25 cellular contexts compared by ENCODE assay signal in genomic region chr4:169163495-169163894, GRCh38.
A peak's percentile ranks its signal among the peaks of the same experiment; 100 is the strongest.
DNase-seq lines count a peak whose midpoint lies in the region; ATAC-seq, FAIRE-seq and TF ChIP-seq lines count a peak whose summit lies in the region.
"Had no signal": no experiment of that assay in that cellular context is flagged by ENCODE, and none has a peak within 500 bp of the region (broad histone marks: within the 10 kb centered on the region; RNA-seq: fewer than 3 reads in every experiment).

No MANE protein-coding gene starts in this region.

- TF ChIP-seq CTCF in progenitor cell of endocrine pancreas (IDR thresholded peaks at IDR 0.05; ENCODE audit: unreplicated experiment) (no peak), upper lobe of left lung (IDR thresholded peaks at IDR 0.05) (no peak)

- peak overlapping the region; percentile 4 for H3K27ac Mint-ChIP-seq in progenitor cell of endocrine pancreas
- H3K27ac Mint-ChIP-seq: CD4-positive, alpha-beta memory T cell; GM23338 had no signal

- no peaks in the 10 kb centered on the region for H3K27me3 ChIP-seq in ACC112 (ENCODE audit: insufficient read depth, low read length)
- no peaks in the 10 kb centered on the region for H3K27me3 ChIP-seq in upper lobe of left lung
- H3K27me3 ChIP-seq: BLaER1 treated with 17β-estradiol and CSF1 and Interleukin-3, amounts not matched to agents 10 nM and 100 nM had no signal

- no peak for TF ChIP-seq POLR2A in upper lobe of left lung (IDR thresholded peaks at IDR 0.05)

- H3K4me1 ChIP-seq in ACC112 (ENCODE audit: control insufficient read depth, insufficient read depth, low read length, unreplicated experiment) = peaks cover 86% of the 10 kb centered on the region
- peaks cover 0 to 19% (median 6%) of the 10 kb centered on the region in 4 donors for H3K4me1 ChIP-seq in upper lobe of left lung

- ATAC-seq in upper lobe of left lung (ENCODE audit: low FRiP score in 2 of 2) = no peak
- ATAC-seq: K562, Panc1 had no signal

- no peaks in the 10 kb centered on the region for H3K9me3 Mint-ChIP-seq in progenitor cell of endocrine pancreas (ENCODE audit: low read depth)
- H3K9me3 Mint-ChIP-seq: CD4-positive, alpha-beta memory T cell; GM23338 had no signal

- peaks cover 3% of the 10 kb centered on the region for H3K36me3 Mint-ChIP-seq in progenitor cell of endocrine pancreas (ENCODE audit: insufficient read depth)
- H3K36me3 Mint-ChIP-seq: CD4-positive, alpha-beta memory T cell had no signal

- peak overlapping the region; percentile 61 for H3K27ac ChIP-seq in ACC112 (ENCODE audit: low read depth, low read length)
- no peak overlapping the region for H3K27ac ChIP-seq in upper lobe of left lung
- H3K27ac ChIP-seq: 22Rv1; BLaER1 treated with 17β-estradiol and CSF1 and Interleukin-3, amounts not matched to agents 10 nM and 100 nM had no signal

- no peak for TF ChIP-seq EP300 in upper lobe of left lung (IDR thresholded peaks at IDR 0.05)

- WGBS in upper lobe of left lung, 2 donors = 86 to 91% methylated on average over 4 of the region's 4 CpGs

- peak; percentile 68 for FAIRE-seq in HTR-8/SVneo (lab: Jason Lieb, UNC)
- FAIRE-seq: GM12891, K562 had no signal

- DNase-seq in HTR-8/SVneo (ENCODE audit: insufficient read length, low spot score) = no peak
- peak; percentile 38 for DNase-seq in left kidney (ENCODE audit: low read depth, low spot score)
- DNase-seq in progenitor cell of endocrine pancreas (ENCODE audit: low spot score, unreplicated experiment) = no peak
- DNase-seq in NCI-H774 (lab: John Stamatoyannopoulos, UW) = no peak
- no peak for DNase-seq in MV-4-11 (lab: John Stamatoyannopoulos, UW)
- no peak for DNase-seq in upper lobe of left lung
- no peak for DNase-seq in HUDEP-2 (lab: John Stamatoyannopoulos, UW; ENCODE audit: unreplicated experiment in 76 of 76)
- DNase-seq: Caco-2; CD4-positive, alpha-beta memory T cell; MM.1S; NCI-H1092; NCI-H1436 treated with DMSO at 0.1 percent for 48 hours; NCI-H1930; NCI-H510A; NCI-H748 treated with DMSO at 0.1 percent for 48 hours; NK-92 treated with Interleukin-12 subunit alpha and Interleukin-12 subunit beta, amount 100 ng/mL, for 24 hours; SIG-M5 had no signal

- H3K4me3 Mint-ChIP-seq in progenitor cell of endocrine pancreas (ENCODE audit: low read depth) = no peak overlapping the region
- H3K4me3 Mint-ChIP-seq: CD4-positive, alpha-beta memory T cell; GM23338 had no signal

- H2AFZ ChIP-seq in ACC112 (ENCODE audit: low read length, unreplicated experiment) = no peak overlapping the region
- H2AFZ ChIP-seq: GM23338 had no signal

- peaks cover 17% of the 10 kb centered on the region for H3K4me1 Mint-ChIP-seq in progenitor cell of endocrine pancreas (ENCODE audit: low read depth)
- H3K4me1 Mint-ChIP-seq: CD4-positive, alpha-beta memory T cell had no signal

- no peaks in the 10 kb centered on the region for H3K27me3 Mint-ChIP-seq in progenitor cell of endocrine pancreas

- H3K4me3 ChIP-seq in ACC112 (ENCODE audit: low read depth, low read length) (no peak overlapping the region), upper lobe of left lung (no peak overlapping the region)
- H3K4me3 ChIP-seq: BLaER1 treated with 17β-estradiol and CSF1 and Interleukin-3, amounts not matched to agents 10 nM and 100 nM; GM23338; HAP-1; K562 had no signal

- no peaks in the 10 kb centered on the region for H3K36me3 ChIP-seq in ACC112 (ENCODE audit: insufficient read depth, low read length)
- H3K36me3 ChIP-seq in upper lobe of left lung = no peaks in the 10 kb centered on the region
- H3K36me3 ChIP-seq: HAP-1 had no signal

- H3K79me2 ChIP-seq in ACC112 (ENCODE audit: control insufficient read depth, insufficient read depth, low read length, unreplicated experiment) = peaks cover 91% of the 10 kb centered on the region

- H3K9me3 ChIP-seq in upper lobe of left lung = no peaks in the 10 kb centered on the region
- H3K9me3 ChIP-seq: BLaER1 treated with 17β-estradiol and CSF1 and Interleukin-3, amounts not matched to agents 10 nM and 100 nM; Caco-2; HAP-1 had no signal
